8 cellular contexts compared by ENCODE assay signal in genomic region chr17:42682400-42683384, GRCh38. TPM values are rescaled to one million over a fixed set of nuclear protein-coding genes. Genes with fewer than 3 reads are reported as not detected.
A peak's percentile ranks its signal among the peaks of the same experiment; 100 is the strongest.
DNase-seq lines count a peak whose midpoint lies in the region; ATAC-seq and TF ChIP-seq lines count a peak whose summit lies in the region.

Gene CNTNAP1, plus strand, starts transcription at chr17:42682531. Its CDS starts 299 bp downstream, at chr17:42682830.

- CTCF ChIA-PET in Calu3 (lab: Charles Lee) (interaction anchor here (0.6 to 2.0 kb wide), 9 partner anchors 8 to 1390 kb away, joined by 3 to 19 read pairs (median 4); partner anchors contain the start of genes PSMC3IP, RETREG3 and TUBG1), HEK293T (lab: Yijun Ruan, JAX) (interaction anchor here (2.2 kb wide), 1 partner anchor 104 kb away, joined by 14 read pairs; the partner anchor contains the start of gene PSMC3IP)

- H3K36me3 Mint-ChIP-seq in Calu3 (ENCODE audit: insufficient read depth, unreplicated experiment) (peaks cover 38% of the 10 kb centered on the region), chondrocyte (ENCODE audit: low read depth) (peaks cover 12% of the 10 kb centered on the region)
- peaks cover 4 to 19% of the 10 kb centered on the region in 2 donors for H3K36me3 Mint-ChIP-seq in stimulated activated naive B cell treated with anti-CD40 and anti-IgM and Interleukin-4, amounts not matched to agents 10 μg/mL and 1 μg/mL and 100 μg/mL, for 72 hours

- peak within 1 kb of the TSS; percentile 11 for H3K27ac ChIP-seq in RWPE2 (ENCODE audit: poor library complexity, severe bottlenecking)

- no TSS peak for BruUV-seq in Calu3 (replicated peaks; lab: Mats Ljungman, UMichigan)

- H3K9me3 Mint-ChIP-seq in Calu3 (ENCODE audit: low read depth, unreplicated experiment) (no peaks in the 10 kb centered on the region), chondrocyte (ENCODE audit: low read depth) (no peaks in the 10 kb centered on the region)
- H3K9me3 Mint-ChIP-seq in stimulated activated naive B cell treated with anti-CD40 and anti-IgM and Interleukin-4, amounts not matched to agents 10 μg/mL and 1 μg/mL and 100 μg/mL, for 72 hours = peaks cover 0 to 2% of the 10 kb centered on the region in 2 donors

- intact Hi-C loops in Calu3 (cut with micrococcal nuclease; ENCODE audit: unreplicated experiment) = no loop called here

- peak within 1 kb of the TSS; percentile 71 for H3K4me3 Mint-ChIP-seq in Calu3 (ENCODE audit: low read depth, unreplicated experiment)
- H3K4me3 Mint-ChIP-seq in chondrocyte (ENCODE audit: unreplicated experiment) = peak within 1 kb of the TSS; percentile 82
- H3K4me3 Mint-ChIP-seq in stimulated activated naive B cell treated with anti-CD40 and anti-IgM and Interleukin-4, amounts not matched to agents 10 μg/mL and 1 μg/mL and 100 μg/mL, for 72 hours = peak within 1 kb of the TSS; percentile 82 to 94

- peak within 1 kb of the TSS; percentile 32 for H3K4me3 ChIP-seq in RWPE2 (ENCODE audit: severe bottlenecking)
- peak within 1 kb of the TSS; percentile 53 for H3K4me3 ChIP-seq in kidney epithelial cell (ENCODE audit: low read depth, low read length)

- TF ChIP-seq CTCF in Calu3 (IDR thresholded peaks at IDR 0.05; ENCODE audit: unreplicated experiment) = no peak
- TF ChIP-seq CTCF in RWPE2 (IDR thresholded peaks at IDR 0.05; ENCODE audit: poor library complexity, severe bottlenecking) = no peak
- no peak for TF ChIP-seq CTCF in chondrocyte (IDR thresholded peaks at IDR 0.05)
- no peak for TF ChIP-seq CTCF in kidney epithelial cell (IDR thresholded peaks at IDR 0.05; ENCODE audit: insufficient read depth, low read length, poor library complexity, severe bottlenecking)

- H3K27me3 Mint-ChIP-seq in Calu3 (ENCODE audit: unreplicated experiment) (peaks cover 35% of the 10 kb centered on the region), chondrocyte (ENCODE audit: low read depth) (no peaks in the 10 kb centered on the region)
- H3K27me3 Mint-ChIP-seq in stimulated activated naive B cell treated with anti-CD40 and anti-IgM and Interleukin-4, amounts not matched to agents 10 μg/mL and 1 μg/mL and 100 μg/mL, for 72 hours = peaks cover 34 to 48% of the 10 kb centered on the region in 2 donors

- H3K36me3 ChIP-seq in RWPE2 (ENCODE audit: low read depth) = no peaks in the 10 kb centered on the region
- H3K36me3 ChIP-seq in kidney epithelial cell (ENCODE audit: control insufficient read depth, insufficient read depth, low read length) = no peaks in the 10 kb centered on the region

- no peaks in the 10 kb centered on the region for H3K9me3 ChIP-seq in RWPE2 (ENCODE audit: severe bottlenecking)

- no peaks in the 10 kb centered on the region for H3K27me3 ChIP-seq in RWPE2 (ENCODE audit: insufficient read depth, poor library complexity, severe bottlenecking)
- peaks cover 13% of the 10 kb centered on the region for H3K27me3 ChIP-seq in kidney epithelial cell (ENCODE audit: control insufficient read depth, insufficient read depth, low read length)

- H3K4me1 ChIP-seq in RWPE2 (ENCODE audit: insufficient read depth, poor library complexity, severe bottlenecking) = peaks cover 12% of the 10 kb centered on the region

- peak; percentile 64 for DNase-seq in Calu3
- peak; percentile 48 for DNase-seq in HEK293T (ENCODE audit: extremely low spot score)
- DNase-seq in RWPE2 (ENCODE audit: low spot score) = no peak
- DNase-seq in chondrocyte (ENCODE audit: low spot score) = no peak
- no peak for DNase-seq in kidney epithelial cell (ENCODE audit: low read depth)
- no peak for DNase-seq in stimulated activated naive B cell treated with anti-CD40 and anti-IgM and Interleukin-4, amounts not matched to agents 10 μg/mL and 1 μg/mL and 100 μg/mL, for 72 hours
- DNase-seq in NCI-H2029 (lab: John Stamatoyannopoulos, UW) = no peak

- ATAC-seq in RWPE2 (ENCODE audit: low read depth) = peak; percentile 43
- peak in 1 of 2 donors; percentile 18 for ATAC-seq in stimulated activated naive B cell treated with anti-CD40 and anti-IgM and Interleukin-4, amounts not matched to agents 10 μg/mL and 1 μg/mL and 100 μg/mL, for 72 hours (replicated peaks)
- ATAC-seq in GM19397 (IDR thresholded peaks at IDR 0.05; ENCODE audit: unreplicated experiment) = no peak

- POLR2A ChIA-PET in HEK293T (lab: Yijun Ruan, JAX) = interaction anchor here (0.7 to 2.4 kb wide), 12 partner anchors 8 to 151 kb away, joined by 3 to 21 read pairs (median 4); partner anchors contain the start of genes NAGLU, PSMC3IP, PSME3 and RETREG3

- H3K4me1 Mint-ChIP-seq in Calu3 (ENCODE audit: low read depth, unreplicated experiment) (peaks cover 45% of the 10 kb centered on the region), chondrocyte (ENCODE audit: low read depth) (peaks cover 43% of the 10 kb centered on the region)
- H3K4me1 Mint-ChIP-seq in stimulated activated naive B cell treated with anti-CD40 and anti-IgM and Interleukin-4, amounts not matched to agents 10 μg/mL and 1 μg/mL and 100 μg/mL, for 72 hours = peaks cover 42 to 62% of the 10 kb centered on the region in 2 donors

- H3K27ac Mint-ChIP-seq in Calu3 (ENCODE audit: unreplicated experiment) = no peak within 1 kb of the TSS
- peak within 1 kb of the TSS; percentile 95 for H3K27ac Mint-ChIP-seq in chondrocyte (ENCODE audit: unreplicated experiment)
- H3K27ac Mint-ChIP-seq in stimulated activated naive B cell treated with anti-CD40 and anti-IgM and Interleukin-4, amounts not matched to agents 10 μg/mL and 1 μg/mL and 100 μg/mL, for 72 hours = peak within 1 kb of the TSS; percentile 69

TF ChIP-seq in HEK293T, 16 proteins besides CTCF, POLR2A, EP300 and RAD21:
- no peak for TF ChIP-seq BHLHE40 (IDR thresholded peaks at IDR 0.05; ENCODE audit: borderline replicate concordance)
- TF ChIP-seq L3MBTL2 (conservative IDR thresholded peaks at IDR 0.05) = peak; percentile 88
- TF ChIP-seq ARNT (IDR thresholded peaks at IDR 0.05) = no peak

RNA-seq across cellular contexts. Expression of gene CNTNAP1, which starts in this region (rescaled TPM):
- total RNA-seq in Calu3 (2022) = 1.2 and 1.3 TPM in 2 replicates
- 22.8 to 43.6 TPM (median 42.1 TPM) in 3 replicates for total RNA-seq in chondrocyte
- total RNA-seq in kidney epithelial cell = 5.8 and 7.0 TPM in 2 replicates

Comparison
In these comparisons a context has a peak if more than half of its experiments do, and no peak if none do; other contexts are left out.
1. DNase-seq: peak in Calu3 (single experiment) and HEK293T (single experiment); none in RWPE2 (single experiment), chondrocyte (single experiment), kidney epithelial cell (single experiment), stimulated activated naive B cell treated with anti-CD40 and anti-IgM and Interleukin-4, amounts not matched to agents 10 μg/mL and 1 μg/mL and 100 μg/mL, for 72 hours (single experiment) and NCI-H2029 (single experiment).
2. Peak in every context shown above with its lines, with median percentiles within 50 percentile points of each other: H3K4me3 Mint-ChIP-seq.